ENCODE assay signal across 8 cellular contexts in the genomic region with DNA sequence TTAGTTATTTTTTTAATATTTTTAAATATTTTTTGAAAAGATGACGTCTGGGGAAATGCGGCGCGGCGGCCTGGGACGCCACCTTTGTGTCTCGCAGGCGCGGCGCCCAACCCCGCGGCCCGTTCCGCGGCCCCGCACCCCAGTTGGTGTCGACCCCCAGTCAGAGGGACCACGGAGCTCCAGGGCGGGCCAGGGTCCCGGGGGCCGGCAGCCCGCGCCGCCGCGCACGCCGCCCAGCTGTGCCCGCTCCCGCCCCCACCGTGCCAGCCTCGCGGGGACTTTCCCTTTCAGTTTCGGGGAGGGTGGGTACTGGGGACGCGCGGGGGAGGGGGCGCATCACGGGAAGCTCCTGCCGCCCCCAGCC. TPM values are rescaled to one million over a fixed set of nuclear protein-coding genes. Genes with fewer than 3 reads are reported as not detected.
DNase-seq lines count a peak whose midpoint lies in the region; ATAC-seq and TF ChIP-seq lines count a peak whose summit lies in the region.

No MANE protein-coding gene starts in this region.

- H3K36me3 ChIP-seq in mesendoderm (ENCODE audit: control insufficient read depth, insufficient read depth, low read length) (peaks cover 2% of the 10 kb centered on the region), thoracic aorta (peaks cover 11% of the 10 kb centered on the region)

- peaks cover 42% of the 10 kb centered on the region for H3K27me3 Mint-ChIP-seq in central memory CD8-positive, alpha-beta T cell

- no peak for TF ChIP-seq POLR2A in GM18505 (IDR thresholded peaks at IDR 0.05; ENCODE audit: borderline replicate concordance, extremely low read depth, insufficient read depth, insufficient read length)

- H2BK5ac ChIP-seq in mesendoderm (ENCODE audit: low read length) = no peak overlapping the region

- H3K4ac ChIP-seq in mesendoderm (ENCODE audit: low read depth, low read length) = peak overlapping the region; percentile 70

- peak overlapping the region; percentile 87 for H4K8ac ChIP-seq in mesendoderm (ENCODE audit: low read depth, low read length)

- H3K4me3 ChIP-seq in mesendoderm (ENCODE audit: low read length) (peak overlapping the region; percentile 32), thoracic aorta (peak overlapping the region; percentile 97)

- H3K4me1 ChIP-seq in mesendoderm (ENCODE audit: control insufficient read depth, low read depth, low read length) = no peaks in the 10 kb centered on the region
- peaks cover 28 to 47% of the 10 kb centered on the region in 2 donors for H3K4me1 ChIP-seq in thoracic aorta (ENCODE audit: control insufficient read depth in 1 of 2, low read depth in 2 of 2)

- no peak overlapping the region for H4K5ac ChIP-seq in mesendoderm (ENCODE audit: low read length)

- H3K4me2 ChIP-seq in mesendoderm (ENCODE audit: low read length) = no peak overlapping the region

- peaks cover 14% of the 10 kb centered on the region for H3K79me1 ChIP-seq in mesendoderm (ENCODE audit: low read length)

- peaks cover 26% of the 10 kb centered on the region for H3K79me2 ChIP-seq in mesendoderm (ENCODE audit: control insufficient read depth, insufficient read depth, low read length)

- H2BK15ac ChIP-seq in mesendoderm (replicated peaks; ENCODE audit: low read depth) = no peak overlapping the region

- no CpG with 5 or more reads among the region's 40 CpGs for WGBS in mesendoderm (ENCODE audit: extremely low coverage, insufficient coverage, low lambda C conversion rate)

- no peaks in the 10 kb centered on the region for H3K9me3 ChIP-seq in thoracic aorta

- H3K4me1 Mint-ChIP-seq in central memory CD8-positive, alpha-beta T cell = peaks cover 20% of the 10 kb centered on the region

- H3K56ac ChIP-seq in mesendoderm (ENCODE audit: low read length) = peak overlapping the region; percentile 71

- H2AK5ac ChIP-seq in mesendoderm (ENCODE audit: low read length) = no peak overlapping the region

- H3K27me3 ChIP-seq in mesendoderm (ENCODE audit: insufficient read depth, low read length, poor library complexity) (no peaks in the 10 kb centered on the region), thoracic aorta (replicated peaks; ENCODE audit: insufficient read depth) (no peaks in the 10 kb centered on the region)

- ATAC-seq in GM18505 (IDR thresholded peaks at IDR 0.05; ENCODE audit: unreplicated experiment) = peak; percentile 26
- peak; percentile 69 for ATAC-seq in central memory CD8-positive, alpha-beta T cell (replicated peaks; ENCODE audit: extremely low read depth, poor library complexity, severe bottlenecking)
- no peak for ATAC-seq in thoracic aorta (ENCODE audit: insufficient number of reproducible peaks, low FRiP score, low read depth)
- no peak for ATAC-seq in HG03196 (IDR thresholded peaks at IDR 0.05; ENCODE audit: unreplicated experiment)
- no peak for ATAC-seq in HG03025 (IDR thresholded peaks at IDR 0.05; ENCODE audit: low FRiP score, unreplicated experiment)

- peak; percentile 9 for DNase-seq in T follicular helper cell (ENCODE audit: low read depth)
- DNase-seq in central memory CD8-positive, alpha-beta T cell (ENCODE audit: low spot score in 2 of 2) = no peak
- DNase-seq in mesendoderm = no peak
- DNase-seq in thoracic aorta (ENCODE audit: low spot score) = no peak
- DNase-seq in NCI-H1436 (lab: John Stamatoyannopoulos, UW) = no peak

- H3K36me3 Mint-ChIP-seq in central memory CD8-positive, alpha-beta T cell (ENCODE audit: insufficient read depth) = peaks cover 7% of the 10 kb centered on the region

- peak overlapping the region; percentile 70 for H3K9ac ChIP-seq in mesendoderm (ENCODE audit: low read length)

- H3K18ac ChIP-seq in mesendoderm (ENCODE audit: low read length) = peak overlapping the region; percentile 95

- H3K27ac Mint-ChIP-seq in central memory CD8-positive, alpha-beta T cell (ENCODE audit: low read depth) = no peak overlapping the region

- no peaks in the 10 kb centered on the region for H3K9me3 Mint-ChIP-seq in central memory CD8-positive, alpha-beta T cell

- H3K4me3 Mint-ChIP-seq in central memory CD8-positive, alpha-beta T cell = peak overlapping the region; percentile 86

- H3K23ac ChIP-seq in mesendoderm (ENCODE audit: low read length) = no peak overlapping the region

- no peak overlapping the region for H2BK120ac ChIP-seq in mesendoderm (ENCODE audit: low read depth, low read length)

- H3K27ac ChIP-seq in mesendoderm (ENCODE audit: low read depth, low read length) (no peak overlapping the region), thoracic aorta (peak overlapping the region; percentile 88 to 90)

- no peak for TF ChIP-seq CTCF in thoracic aorta (IDR thresholded peaks at IDR 0.05)

RNA-seq across cellular contexts. Expression of a gene that starts 1.6 kb away (rescaled TPM):
- polyA plus RNA-seq in mesendoderm (2013, experiment 1 of 2) = 110 TPM
- 112 TPM for polyA plus RNA-seq in mesendoderm (2013, experiment 2 of 2)
- total RNA-seq in thoracic aorta = 100 to 1,000 TPM; 109 to 142 TPM

RNA-seq across cellular contexts. Expression of a gene that starts 32.6 kb away (rescaled TPM):
- 9.5 TPM for polyA plus RNA-seq in mesendoderm (2013, experiment 1 of 2)
- 9.3 TPM for polyA plus RNA-seq in mesendoderm (2013, experiment 2 of 2)
- total RNA-seq in thoracic aorta = 10 to 100 TPM; 23.6 to 43.5 TPM

Comparison
In these comparisons a context has a peak if more than half of its experiments do, and no peak if none do; other contexts are left out.
1. ATAC-seq: peak in GM18505 (single experiment) and central memory CD8-positive, alpha-beta T cell (single experiment); none in thoracic aorta (single experiment), HG03196 (single experiment) and HG03025 (single experiment).